8 cellular contexts compared by ENCODE assay signal in the genomic region with DNA sequence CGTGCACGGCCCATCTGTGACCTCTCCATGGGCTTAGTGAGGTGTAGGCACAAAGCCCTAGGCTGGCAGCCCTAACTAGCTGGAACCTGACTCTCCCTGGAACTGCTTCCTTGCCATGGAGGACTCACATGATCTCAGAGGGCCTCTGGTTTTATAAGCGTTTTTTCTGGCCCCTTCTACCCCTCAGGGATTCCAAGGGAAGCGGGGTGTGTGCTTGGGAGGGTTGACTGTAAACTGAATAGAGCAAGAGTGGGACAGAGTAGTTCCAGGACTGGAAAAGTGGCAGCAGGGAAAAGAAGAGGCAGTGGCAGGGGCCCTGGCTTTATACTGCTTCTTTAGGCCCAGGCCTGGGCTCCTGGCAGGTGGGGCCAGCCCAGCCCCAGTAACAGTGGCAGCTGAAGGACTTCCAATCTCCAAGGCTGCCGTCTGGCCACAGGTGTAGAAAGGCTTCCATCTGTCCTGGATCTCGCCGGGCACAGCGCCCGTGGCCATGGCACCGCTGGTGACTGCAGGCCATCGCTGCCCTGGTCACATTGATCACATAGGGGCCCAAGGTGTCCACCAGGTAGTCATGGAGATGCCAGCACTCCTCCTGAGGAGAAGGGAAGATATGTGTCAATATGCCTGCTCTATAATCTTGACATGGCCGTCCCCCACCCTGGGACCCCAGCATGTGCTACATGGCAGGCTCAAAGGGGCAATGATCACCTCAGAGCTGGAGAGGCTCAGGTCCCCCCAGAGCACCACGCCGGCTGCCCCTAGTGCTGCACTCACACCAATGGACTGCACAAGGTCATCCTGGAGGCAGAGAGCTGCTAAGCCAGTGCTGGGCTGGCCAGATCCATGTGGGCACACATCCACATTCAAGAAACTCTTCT. TPM values are rescaled to one million over a fixed set of nuclear protein-coding genes. Genes with fewer than 3 reads are reported as not detected.
DNase-seq lines count a peak whose midpoint lies in the region; ATAC-seq, FAIRE-seq and TF ChIP-seq lines count a peak whose summit lies in the region.

No MANE protein-coding gene starts in this region.

- TF ChIP-seq CTCF in keratinocyte (optimal IDR thresholded peaks at IDR 0.05 in 1 of 3, IDR thresholded peaks at IDR 0.05 in 1 of 3, conservative IDR thresholded peaks at IDR 0.05 in 1 of 3; ENCODE audit: extremely low read depth in 1 of 3, insufficient read depth in 2 of 3, low read length in 3 of 3): no peak

- FAIRE-seq in keratinocyte (lab: Jason Lieb, UNC): no peak

- POLR2A ChIA-PET in activated naive CD8-positive, alpha-beta T cell treated with anti-CD3 and anti-CD28 coated beads, Interleukin-2, amount 10 ng/mL, durations not matched to agents 7 days and 5 days (lab: Charles Lee): interaction anchor here (0.9 to 8.0 kb wide), 15 partner anchors 11 to 295 kb away, joined by 3 to 89 read pairs (median 5); partner anchors contain the start of genes CYB561D2, LSMEM2, NPRL2 and RASSF1

- intact Hi-C loops in posterior vena cava (cut with DNase I): no loop called here

- H3K36me3 Mint-ChIP-seq in activated naive CD8-positive, alpha-beta T cell treated with anti-CD3 and anti-CD28 coated beads, Interleukin-2, amount 10 ng/mL, durations not matched to agents 7 days and 5 days: peaks cover 1% of the 10 kb centered on the region

- H3K36me3 ChIP-seq in keratinocyte (ENCODE audit: control insufficient read depth in 2 of 2, extremely low read depth in 1 of 2, insufficient read depth in 2 of 2, low read length in 2 of 2) (peaks cover 22 to 30% of the 10 kb centered on the region in 2 experiments), stomach smooth muscle (ENCODE audit: control insufficient read depth in 2 of 2, insufficient read depth in 2 of 2, low read length in 2 of 2) (peaks cover 21 to 22% of the 10 kb centered on the region in 2 donors)

- H2AFZ ChIP-seq in keratinocyte (ENCODE audit: control insufficient read depth, low read length): peak overlapping the region; percentile 89

- H3K9ac ChIP-seq in keratinocyte (ENCODE audit: control insufficient read depth, extremely low read depth, insufficient read depth, low read length): peak overlapping the region; percentile 75
- H3K9ac ChIP-seq in stomach smooth muscle (ENCODE audit: low read length in 2 of 2): peak overlapping the region; percentile 77 to 92

- peak overlapping the region; percentile 88 for H3K4me3 Mint-ChIP-seq in activated naive CD8-positive, alpha-beta T cell treated with anti-CD3 and anti-CD28 coated beads, Interleukin-2, amount 10 ng/mL, durations not matched to agents 7 days and 5 days

- dilution Hi-C loops in keratinocyte (cut with MboI; ENCODE audit: extremely low pct_ligation_motif_present, low sequenced_read_pairs): no loop called here

- peaks cover 15% of the 10 kb centered on the region for H3K4me1 ChIP-seq in keratinocyte (ENCODE audit: control insufficient read depth, extremely low read depth, insufficient read depth, low read length)
- H3K4me1 ChIP-seq in stomach smooth muscle (ENCODE audit: control insufficient read depth, insufficient read depth, low read length): peaks cover 25% of the 10 kb centered on the region

- H3K27me3 Mint-ChIP-seq in activated naive CD8-positive, alpha-beta T cell treated with anti-CD3 and anti-CD28 coated beads, Interleukin-2, amount 10 ng/mL, durations not matched to agents 7 days and 5 days: no peaks in the 10 kb centered on the region

- H3K9me3 ChIP-seq in keratinocyte (ENCODE audit: control insufficient read depth, low read depth, low read length): no peaks in the 10 kb centered on the region
- no peaks in the 10 kb centered on the region for H3K9me3 ChIP-seq in stomach smooth muscle (ENCODE audit: control insufficient read depth in 2 of 2, low read length in 2 of 2)

- peak overlapping the region; percentile 37 to 98 (median 79) for H3K4me3 ChIP-seq in keratinocyte (ENCODE audit: control insufficient read depth in 2 of 3, extremely low read depth in 1 of 3, insufficient read depth in 2 of 3, low read depth in 1 of 3, low read length in 3 of 3)
- H3K4me3 ChIP-seq in stomach smooth muscle (ENCODE audit: low read length in 2 of 2): peak overlapping the region; percentile 50 to 92

- no peaks in the 10 kb centered on the region for H4K20me1 ChIP-seq in keratinocyte (ENCODE audit: control insufficient read depth, extremely low read depth, insufficient read depth, low read length)

- H3K4me1 Mint-ChIP-seq in activated naive CD8-positive, alpha-beta T cell treated with anti-CD3 and anti-CD28 coated beads, Interleukin-2, amount 10 ng/mL, durations not matched to agents 7 days and 5 days: peaks cover 21% of the 10 kb centered on the region

- H3K27ac Mint-ChIP-seq in activated naive CD8-positive, alpha-beta T cell treated with anti-CD3 and anti-CD28 coated beads, Interleukin-2, amount 10 ng/mL, durations not matched to agents 7 days and 5 days: peak overlapping the region; percentile 99

- H3K79me2 ChIP-seq in keratinocyte (ENCODE audit: control insufficient read depth, insufficient read depth, low read length): peaks cover 29% of the 10 kb centered on the region

- H3K27ac ChIP-seq in keratinocyte (ENCODE audit: control insufficient read depth, insufficient read depth, low read length): peak overlapping the region; percentile 95
- peak overlapping the region; percentile 90 for H3K27ac ChIP-seq in stomach smooth muscle (ENCODE audit: low read length)

- H3K9me1 ChIP-seq in keratinocyte (ENCODE audit: control insufficient read depth, extremely low read depth, insufficient read depth, low read length): peaks cover 2% of the 10 kb centered on the region

- peak overlapping the region; percentile 87 for H3K4me2 ChIP-seq in keratinocyte (ENCODE audit: control insufficient read depth, extremely low read depth, insufficient read depth, low read depth, low read length)

- ATAC-seq in activated naive CD8-positive, alpha-beta T cell treated with anti-CD3 and anti-CD28 coated beads, Interleukin-2, amount 10 ng/mL, durations not matched to agents 7 days and 5 days (ENCODE audit: low read depth): no peak
- ATAC-seq in HG02759 (IDR thresholded peaks at IDR 0.05; ENCODE audit: unreplicated experiment): no peak

- no peaks in the 10 kb centered on the region for H3K27me3 ChIP-seq in keratinocyte (ENCODE audit: control insufficient read depth, extremely low read depth, insufficient read depth, low read length)
- H3K27me3 ChIP-seq in stomach smooth muscle (ENCODE audit: control insufficient read depth in 1 of 2, insufficient read depth in 2 of 2, low read length in 2 of 2): no peaks in the 10 kb centered on the region

- no peaks in the 10 kb centered on the region for H3K9me3 Mint-ChIP-seq in activated naive CD8-positive, alpha-beta T cell treated with anti-CD3 and anti-CD28 coated beads, Interleukin-2, amount 10 ng/mL, durations not matched to agents 7 days and 5 days

- DNase-seq in NCI-H2029 (lab: John Stamatoyannopoulos, UW) (peak; percentile 10), NCI-H2029 treated with DMSO at 0.1 percent for 48 hours (lab: John Stamatoyannopoulos, UW) (no peak), keratinocyte (ENCODE audit: low read depth, low spot score) (no peak), posterior vena cava (ENCODE audit: low spot score) (no peak), HT-29 (ENCODE audit: low spot score) (no peak)
- DNase-seq in activated naive CD8-positive, alpha-beta T cell treated with anti-CD3 and anti-CD28 coated beads, Interleukin-2, amount 10 ng/mL, durations not matched to agents 7 days and 5 days: no peak

RNA-seq across cellular contexts. Expression of gene IFRD2, which starts 0.9 kb away (rescaled TPM):
- total RNA-seq in activated naive CD8-positive, alpha-beta T cell treated with anti-CD3 and anti-CD28 coated beads, Interleukin-2, amount 10 ng/mL, durations not matched to agents 7 days and 5 days: 10 to 100 TPM; 50.0 to 59.0 TPM
- 43.1 to 90.4 TPM (median 50.3 TPM) in 3 replicates for polyA plus RNA-seq in keratinocyte
- polyA plus RNA-seq in keratinocyte (2011; ENCODE audit: low read depth): 25.7 TPM
- polyA plus RNA-seq in keratinocyte (2011; cell fraction: cytosol; rRNA removed): 48.9 and 70.6 TPM in 2 replicates
- polyA plus RNA-seq in keratinocyte (2011; cell fraction: nucleus; rRNA removed): 110 and 122 TPM in 2 replicates
- 67.8 and 89.0 TPM in 2 replicates for polyA plus RNA-seq in keratinocyte (2012; ENCODE audit: low replicate concordance)
- 48.6 to 148 TPM (median 53.7 TPM) in 3 replicates for polyA minus RNA-seq in keratinocyte
- polyA minus RNA-seq in keratinocyte (2011; cell fraction: cytosol; rRNA and poly(A)+ RNA removed): 67.9 TPM
- 32.0 and 34.3 TPM in 2 replicates for polyA minus RNA-seq in keratinocyte (2011; cell fraction: nucleus; rRNA and poly(A)+ RNA removed)
- total RNA-seq in posterior vena cava: 10 to 100 TPM; 47.3 to 53.3 TPM
- 175 and 177 TPM in 2 replicates for total RNA-seq in HT-29 (2014; rRNA removed; shearing (Covaris generic))

RNA-seq across cellular contexts. Expression of gene HYAL3, which starts 6.0 kb away (rescaled TPM):
- 1 to 10 TPM; 5.9 to 7.0 TPM for total RNA-seq in activated naive CD8-positive, alpha-beta T cell treated with anti-CD3 and anti-CD28 coated beads, Interleukin-2, amount 10 ng/mL, durations not matched to agents 7 days and 5 days
- polyA plus RNA-seq in keratinocyte: 6.6 to 15.6 TPM (median 10.3 TPM) in 3 replicates
- polyA plus RNA-seq in keratinocyte (2011; ENCODE audit: low read depth): 1.3 TPM
- 8.8 and 15.8 TPM in 2 replicates for polyA plus RNA-seq in keratinocyte (2011; cell fraction: cytosol; rRNA removed)
- polyA plus RNA-seq in keratinocyte (2011; cell fraction: nucleus; rRNA removed): 14.3 and 18.5 TPM in 2 replicates
- 3.2 and 9.2 TPM in 2 replicates for polyA plus RNA-seq in keratinocyte (2012; ENCODE audit: low replicate concordance)
- polyA minus RNA-seq in keratinocyte: 5.2 to 15.4 TPM (median 14.1 TPM) in 3 replicates
- polyA minus RNA-seq in keratinocyte (2011; cell fraction: cytosol; rRNA and poly(A)+ RNA removed): 15.5 TPM
- 7.7 and 8.8 TPM in 2 replicates for polyA minus RNA-seq in keratinocyte (2011; cell fraction: nucleus; rRNA and poly(A)+ RNA removed)
- total RNA-seq in posterior vena cava: 1 to 10 TPM; 2.5 to 3.9 TPM
- total RNA-seq in HT-29 (2014; rRNA removed; shearing (Covaris generic)): 8.3 and 12.7 TPM in 2 replicates

RNA-seq across cellular contexts. Expression of gene NAA80, which starts 6.0 kb away (rescaled TPM):
- total RNA-seq in activated naive CD8-positive, alpha-beta T cell treated with anti-CD3 and anti-CD28 coated beads, Interleukin-2, amount 10 ng/mL, durations not matched to agents 7 days and 5 days: 10 to 100 TPM; 34.3 to 37.7 TPM
- polyA plus RNA-seq in keratinocyte: 6.1 to 9.4 TPM (median 8.0 TPM) in 3 replicates
- polyA plus RNA-seq in keratinocyte (2011; ENCODE audit: low read depth): 3.4 TPM
- 4.2 and 8.2 TPM in 2 replicates for polyA plus RNA-seq in keratinocyte (2011; cell fraction: cytosol; rRNA removed)
- 21.2 and 34.6 TPM in 2 replicates for polyA plus RNA-seq in keratinocyte (2011; cell fraction: nucleus; rRNA removed)
- polyA plus RNA-seq in keratinocyte (2012; ENCODE audit: low replicate concordance): 8.9 and 11.4 TPM in 2 replicates
- 6.9 to 30.9 TPM (median 8.3 TPM) in 3 replicates for polyA minus RNA-seq in keratinocyte
- polyA minus RNA-seq in keratinocyte (2011; cell fraction: cytosol; rRNA and poly(A)+ RNA removed): 4.6 TPM
- polyA minus RNA-seq in keratinocyte (2011; cell fraction: nucleus; rRNA and poly(A)+ RNA removed): 3.9 and 6.3 TPM in 2 replicates
- 10 to 100 TPM in 1 of 2 donors, 1 to 10 TPM in 1; 9.1 to 11.1 TPM for total RNA-seq in posterior vena cava
- total RNA-seq in HT-29 (2014; rRNA removed; shearing (Covaris generic)): 14.2 and 15.3 TPM in 2 replicates

RNA-seq across cellular contexts. Expression of gene HYAL1, which starts 10.2 kb away (rescaled TPM):
- total RNA-seq in activated naive CD8-positive, alpha-beta T cell treated with anti-CD3 and anti-CD28 coated beads, Interleukin-2, amount 10 ng/mL, durations not matched to agents 7 days and 5 days: under 1 TPM; 0.25 to 0.28 TPM
- polyA plus RNA-seq in keratinocyte: 13.9 to 24.5 TPM (median 15.3 TPM) in 3 replicates
- 5.8 TPM for polyA plus RNA-seq in keratinocyte (2011; ENCODE audit: low read depth)
- 13.3 and 14.8 TPM in 2 replicates for polyA plus RNA-seq in keratinocyte (2011; cell fraction: cytosol; rRNA removed)
- 56.6 and 77.5 TPM in 2 replicates for polyA plus RNA-seq in keratinocyte (2011; cell fraction: nucleus; rRNA removed)
- 16.2 and 17.9 TPM in 2 replicates for polyA plus RNA-seq in keratinocyte (2012; ENCODE audit: low replicate concordance)
- polyA minus RNA-seq in keratinocyte: 20.5 to 37.4 TPM (median 20.7 TPM) in 3 replicates
- polyA minus RNA-seq in keratinocyte (2011; cell fraction: cytosol; rRNA and poly(A)+ RNA removed): 16.7 TPM
- polyA minus RNA-seq in keratinocyte (2011; cell fraction: nucleus; rRNA and poly(A)+ RNA removed): 25.2 and 27.6 TPM in 2 replicates
- total RNA-seq in posterior vena cava: 10 to 100 TPM; 10.6 to 11.7 TPM
- total RNA-seq in HT-29 (2014; rRNA removed; shearing (Covaris generic)): 1.4 and 1.6 TPM in 2 replicates

RNA-seq across cellular contexts. Expression of gene LSMEM2, which starts 14.3 kb away (rescaled TPM):
- not detected for total RNA-seq in activated naive CD8-positive, alpha-beta T cell treated with anti-CD3 and anti-CD28 coated beads, Interleukin-2, amount 10 ng/mL, durations not matched to agents 7 days and 5 days
- polyA plus RNA-seq in keratinocyte: not detected in 3 replicates
- polyA plus RNA-seq in keratinocyte (2011; ENCODE audit: low read depth): not detected
- polyA plus RNA-seq in keratinocyte (2011; cell fraction: cytosol; rRNA removed): not detected in 2 replicates
- polyA plus RNA-seq in keratinocyte (2011; cell fraction: nucleus; rRNA removed): 0.17 TPM in 1 of 2 replicates, not detected in the other
- not detected in 2 replicates for polyA plus RNA-seq in keratinocyte (2012; ENCODE audit: low replicate concordance)
- not detected in 3 replicates for polyA minus RNA-seq in keratinocyte
- polyA minus RNA-seq in keratinocyte (2011; cell fraction: cytosol; rRNA and poly(A)+ RNA removed): not detected
- polyA minus RNA-seq in keratinocyte (2011; cell fraction: nucleus; rRNA and poly(A)+ RNA removed): not detected in 2 replicates
- total RNA-seq in posterior vena cava: under 1 TPM in 1 of 2 donors, not detected in 1; 0.37 TPM
- not detected in 2 replicates for total RNA-seq in HT-29 (2014; rRNA removed; shearing (Covaris generic))
